In genomic region chr20:21352703-21353102, GRCh38 we compare ENCODE assay signal across 16 cellular contexts. TPM values are rescaled to one million over a fixed set of nuclear protein-coding genes. Genes with fewer than 3 reads are reported as not detected.
A peak's percentile ranks its signal among the peaks of the same experiment; 100 is the strongest.
DNase-seq lines count a peak whose midpoint lies in the region; ATAC-seq, FAIRE-seq and TF ChIP-seq lines count a peak whose summit lies in the region.
"Had no signal": no experiment of that assay in that cellular context is flagged by ENCODE, and none has a peak within 500 bp of the region (broad histone marks: within the 10 kb centered on the region; RNA-seq: fewer than 3 reads in every experiment).

No MANE protein-coding gene starts in this region.

- in situ Hi-C loops in brain microvascular endothelial cell (cut with HindIII; ENCODE audit: low pct_ligation_motif_present, low sequenced_read_pairs): no loop called here

- TF ChIP-seq CTCF in AG10803 (conservative IDR thresholded peaks at IDR 0.05; ENCODE audit: low read length) (no peak), brain microvascular endothelial cell (IDR thresholded peaks at IDR 0.05; ENCODE audit: low read depth, low read length, missing control alignments) (no peak)

- TF ChIP-seq POLR2A in GM12892 (IDR thresholded peaks at IDR 0.05; ENCODE audit: low read depth, low read length): no peak

- FAIRE-seq in HTR-8/SVneo (lab: Jason Lieb, UNC): no peak
- no peak for FAIRE-seq in GM12892 (lab: Jason Lieb, UNC)

- peak; percentile 37 for DNase-seq in AG10803 (ENCODE audit: low read depth)
- peak; percentile 10 for DNase-seq in HTR-8/SVneo (ENCODE audit: insufficient read length, low spot score)
- DNase-seq in brain microvascular endothelial cell: peak; percentile 47
- DNase-seq in kidney tubule cell (ENCODE audit: low spot score): peak; percentile 5
- no peak for DNase-seq in NOMO-1 treated with dmso at 0.1 percent for 144 hours (lab: John Stamatoyannopoulos, UW; ENCODE audit: unreplicated experiment)
- DNase-seq in GM12892 (ENCODE audit: insufficient read length): no peak
- no peak for DNase-seq in NCI-H748 treated with DMSO at 0.1 percent for 48 hours (lab: John Stamatoyannopoulos, UW)
- DNase-seq: activated B cell treated with CpG ODN at 0.5 μM for 24 hours; activated CD8-positive, alpha-beta memory T cell treated with anti-CD3 and anti-CD28 coated beads, Interleukin-2, amount 10 ng/mL, durations not matched to agents 7 days and 5 days; CD4-positive, alpha-beta memory T cell; naive thymus-derived CD4-positive, alpha-beta T cell; NCI-H1048; psoas muscle; testis had no signal

- no peak for ATAC-seq in HG03175 (IDR thresholded peaks at IDR 0.05; ENCODE audit: unreplicated experiment)
- ATAC-seq: activated CD8-positive, alpha-beta memory T cell treated with anti-CD3 and anti-CD28 coated beads, Interleukin-2, amount 10 ng/mL, durations not matched to agents 7 days and 5 days; naive thymus-derived CD4-positive, alpha-beta T cell; psoas muscle had no signal

- H3K4me3 ChIP-seq in AG10803 (ENCODE audit: low read length): no peak overlapping the region
- no peak overlapping the region for H3K4me3 ChIP-seq in brain microvascular endothelial cell (ENCODE audit: low read depth, low read length)
- H3K4me3 ChIP-seq: hepatocyte, psoas muscle, testis had no signal

- no peaks in the 10 kb centered on the region for H3K27me3 ChIP-seq in brain microvascular endothelial cell (replicated peaks)
- H3K27me3 ChIP-seq: hepatocyte, testis had no signal

- peaks cover 19% of the 10 kb centered on the region for H3K36me3 ChIP-seq in brain microvascular endothelial cell (replicated peaks)

- peak overlapping the region; percentile 7 for H3K27ac ChIP-seq in brain microvascular endothelial cell
- H3K27ac ChIP-seq: hepatocyte, psoas muscle, testis had no signal

RNA-seq across cellular contexts. Expression of gene NKX2-4, which starts 44.6 kb away (rescaled TPM):
- not detected for polyA plus RNA-seq in GM12892 (2012; ENCODE audit: missing spikeins)
- polyA plus RNA-seq: CD4-positive, alpha-beta memory T cell; hepatocyte; naive thymus-derived CD4-positive, alpha-beta T cell; psoas muscle had no signal

RNA-seq across cellular contexts. Expression of gene XRN2, which starts 49.6 kb away (rescaled TPM):
- 61.0 TPM for polyA plus RNA-seq in GM12892 (2012; ENCODE audit: missing spikeins)

Comparison
In these comparisons a context has a peak if more than half of its experiments do, and no peak if none do; other contexts are left out.
1. DNase-seq: peak in AG10803 (single experiment), HTR-8/SVneo (single experiment), brain microvascular endothelial cell (single experiment) and kidney tubule cell (single experiment); none in NOMO-1 treated with dmso at 0.1 percent for 144 hours (single experiment), GM12892 (single experiment) and NCI-H748 treated with DMSO at 0.1 percent for 48 hours (single experiment).